In the genomic region with DNA sequence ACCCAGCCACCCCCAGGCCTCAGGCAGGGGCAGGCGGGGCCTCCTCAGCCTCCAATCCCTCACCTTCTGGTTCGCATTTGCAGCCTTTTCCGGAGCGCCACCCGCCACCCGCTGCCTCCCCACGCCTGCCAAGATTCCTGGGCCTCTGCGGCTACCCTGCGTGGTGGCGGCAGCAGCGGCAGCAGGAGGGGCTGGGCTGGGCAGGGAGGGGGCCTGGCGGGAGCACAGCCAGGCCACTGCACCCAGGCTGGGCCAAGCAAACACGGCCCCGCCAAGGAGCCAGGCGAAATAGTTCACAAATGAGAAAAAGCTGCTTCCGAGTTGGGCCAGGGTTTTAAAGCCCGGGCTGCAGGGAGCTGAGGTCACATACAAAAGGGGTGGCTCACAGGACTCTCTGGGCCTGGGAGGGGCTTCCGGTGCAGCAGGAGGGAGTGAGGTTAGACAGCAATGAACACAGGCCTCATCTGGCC, we compare ENCODE assay signal across 13 cellular contexts. TPM values are rescaled to one million over a fixed set of nuclear protein-coding genes. Genes with fewer than 3 reads are reported as not detected.
DNase-seq lines count a peak whose midpoint lies in the region; ATAC-seq and TF ChIP-seq lines count a peak whose summit lies in the region.
"Had no signal": no experiment of that assay in that cellular context is flagged by ENCODE, and none has a peak within 500 bp of the region (broad histone marks: within the 10 kb centered on the region; RNA-seq: fewer than 3 reads in every experiment).

No MANE protein-coding gene starts in this region.

- H3K36me3 ChIP-seq in upper lobe of right lung: no peaks in the 10 kb centered on the region

- TF ChIP-seq CTCF in HFFc6 (IDR thresholded peaks at IDR 0.05) (no peak), cardiac fibroblast (IDR thresholded peaks at IDR 0.05; ENCODE audit: low read depth, low read length) (no peak), upper lobe of right lung (IDR thresholded peaks at IDR 0.05) (no peak)

- peaks cover 12% of the 10 kb centered on the region for H3K4me1 ChIP-seq in upper lobe of right lung

- intact Hi-C loops in upper lobe of right lung (cut with DNase I): no loop called here

- H3K9me3 Mint-ChIP-seq in HFFc6: no peaks in the 10 kb centered on the region
- H3K9me3 Mint-ChIP-seq: stimulated activated naive CD8-positive, alpha-beta T cell treated with anti-CD3 and anti-CD28 coated beads, Interleukin-15, Interleukin-2, amounts not matched to agents 100 ng/mL and 50 ng/mL, for 24 hours had no signal

- no peaks in the 10 kb centered on the region for H3K36me3 Mint-ChIP-seq in HFFc6 (ENCODE audit: low read depth)

- peak overlapping the region; percentile 27 for H3K27ac ChIP-seq in upper lobe of right lung

- H3K9me3 ChIP-seq in upper lobe of right lung: no peaks in the 10 kb centered on the region

- peak overlapping the region; percentile 74 for H3K4me3 Mint-ChIP-seq in HFFc6
- H3K4me3 Mint-ChIP-seq: stimulated activated naive CD8-positive, alpha-beta T cell treated with anti-CD3 and anti-CD28 coated beads, Interleukin-15, Interleukin-2, amounts not matched to agents 100 ng/mL and 50 ng/mL, for 24 hours had no signal

- DNase-seq in HFFc6 (peak; percentile 75), cardiac fibroblast (ENCODE audit: low read depth in 2 of 2) (peak; percentile 45 to 76), left kidney (ENCODE audit: low read depth, low spot score) (peak; percentile 57), upper lobe of right lung (no peak), ecto neural progenitor cell (ENCODE audit: low spot score) (no peak), NK-92 (lab: John Stamatoyannopoulos, UW; ENCODE audit: unreplicated experiment) (no peak)
- DNase-seq: activated CD8-positive, alpha-beta memory T cell treated with anti-CD3 and anti-CD28 coated beads, Interleukin-2, amount 50 U/mL, for 4 hours; kidney; NCI-H1930; small intestine had no signal

- ATAC-seq in upper lobe of right lung (peak; percentile 44), GM19467 (IDR thresholded peaks at IDR 0.05; ENCODE audit: unreplicated experiment) (no peak)

- peaks cover 64% of the 10 kb centered on the region for H3K4me1 Mint-ChIP-seq in HFFc6 (ENCODE audit: low read depth)

- peaks cover 3% of the 10 kb centered on the region for H3K27me3 Mint-ChIP-seq in HFFc6 (ENCODE audit: insufficient read depth)
- H3K27me3 Mint-ChIP-seq: stimulated activated naive CD8-positive, alpha-beta T cell treated with anti-CD3 and anti-CD28 coated beads, Interleukin-15, Interleukin-2, amounts not matched to agents 100 ng/mL and 50 ng/mL, for 24 hours had no signal

- H3K4me3 ChIP-seq in cardiac fibroblast (replicated peaks in 1 of 2; ENCODE audit: low read depth in 2 of 2, low read length in 2 of 2): no peak overlapping the region
- no peak overlapping the region for H3K4me3 ChIP-seq in upper lobe of right lung
- H3K4me3 ChIP-seq: dorsolateral prefrontal cortex had no signal

- H3K27me3 ChIP-seq in upper lobe of right lung: no peaks in the 10 kb centered on the region
- H3K27me3 ChIP-seq: dorsolateral prefrontal cortex had no signal

- peak overlapping the region; percentile 98 for H3K27ac Mint-ChIP-seq in HFFc6
- H3K27ac Mint-ChIP-seq: stimulated activated naive CD8-positive, alpha-beta T cell treated with anti-CD3 and anti-CD28 coated beads, Interleukin-15, Interleukin-2, amounts not matched to agents 100 ng/mL and 50 ng/mL, for 24 hours had no signal

RNA-seq across cellular contexts. Expression of a gene that starts 9.8 kb away (rescaled TPM):
- total RNA-seq in HFFc6 (2021; fragmentation: NEBNext Ultra II Directional; extraction: Animal tissue kit (Norgen Biotek cat#: 25700)): 1 to 10 TPM; 1.9 to 6.4 (median 2.4) TPM
- total RNA-seq in upper lobe of right lung: 16.2 TPM

RNA-seq across cellular contexts. Expression of a gene that starts 26.5 kb away (rescaled TPM):
- total RNA-seq in HFFc6 (2021; fragmentation: NEBNext Ultra II Directional; extraction: Animal tissue kit (Norgen Biotek cat#: 25700)): 10 to 100 TPM; 24.4 to 30.9 (median 27.0) TPM
- 26.9 TPM for total RNA-seq in upper lobe of right lung

RNA-seq across cellular contexts. Expression of a gene that starts 31.3 kb away (rescaled TPM):
- not detected for total RNA-seq in HFFc6 (2021; fragmentation: NEBNext Ultra II Directional; extraction: Animal tissue kit (Norgen Biotek cat#: 25700))
- 0.35 TPM for total RNA-seq in upper lobe of right lung

RNA-seq across cellular contexts. Expression of a gene that starts 34.1 kb away (rescaled TPM):
- 10 to 100 TPM; 76.6 to 93.4 (median 78.6) TPM for total RNA-seq in HFFc6 (2021; fragmentation: NEBNext Ultra II Directional; extraction: Animal tissue kit (Norgen Biotek cat#: 25700))
- 63.1 TPM for total RNA-seq in upper lobe of right lung

RNA-seq across cellular contexts. Expression of a gene that starts 40.7 kb away (rescaled TPM):
- 100 to 1,000 TPM; 202 to 234 (median 210) TPM for total RNA-seq in HFFc6 (2021; fragmentation: NEBNext Ultra II Directional; extraction: Animal tissue kit (Norgen Biotek cat#: 25700))
- 114 TPM for total RNA-seq in upper lobe of right lung

Comparison
In these comparisons a context has a peak if more than half of its experiments do, and no peak if none do; other contexts are left out.
1. DNase-seq: peak in HFFc6 (single experiment), cardiac fibroblast (2 of 2) and left kidney (single experiment); none in upper lobe of right lung (single experiment), ecto neural progenitor cell (single experiment) and NK-92 (single experiment).